20 cellular contexts compared by ENCODE assay signal in genomic region chr20:58543274-58543673, GRCh38. TPM values are rescaled to one million over a fixed set of nuclear protein-coding genes. Genes with fewer than 3 reads are reported as not detected.
DNase-seq lines count a peak whose midpoint lies in the region; ATAC-seq, FAIRE-seq and TF ChIP-seq lines count a peak whose summit lies in the region.
"Had no signal": no experiment of that assay in that cellular context is flagged by ENCODE, and none has a peak within 500 bp of the region (broad histone marks: within the 10 kb centered on the region; RNA-seq: fewer than 3 reads in every experiment).

No MANE protein-coding gene starts in this region.

- WGBS in GM23248 (ENCODE audit: low coverage in 1 of 2, low lambda C conversion rate in 2 of 2, missing lambda C conversion rate in 2 of 2), 2 experiments, result 29 to 32% methylated on average over 6 of the region's 6 CpGs
- WGBS in K562 (ENCODE audit: insufficient coverage, low coverage, missing lambda C conversion rate), result 34% methylated on average over 6 of the region's 6 CpGs
- 82% methylated on average over 6 of the region's 6 CpGs for WGBS in smooth muscle cell (ENCODE audit: low lambda C conversion rate)

- no peaks in the 10 kb centered on the region for H3K9me1 ChIP-seq in K562 (ENCODE audit: control insufficient read depth, insufficient read depth, low read length)

- TF ChIP-seq EP300 in K562 (IDR thresholded peaks at IDR 0.05; ENCODE audit: low read length), result no peak

- H3K9me3 ChIP-seq in GM23248 (ENCODE audit: low read depth) (no peaks in the 10 kb centered on the region), PC-3 (ENCODE audit: low read length) (no peaks in the 10 kb centered on the region), K562 (replicated peaks; ENCODE audit: control insufficient read depth, insufficient read depth, low read depth, low read length) (no peaks in the 10 kb centered on the region; the same call in 1 of the 2 replicates), smooth muscle cell (replicated peaks; ENCODE audit: low read depth) (no peaks in the 10 kb centered on the region)

- intact Hi-C loops in PC-3 (cut with micrococcal nuclease), result no loop called here
- intact Hi-C loops in K562 (cut with micrococcal nuclease), result no loop called here

- POLR2A ChIA-PET in PC-3 (lab: Charles Lee; ENCODE audit: unreplicated experiment), result no interaction called here
- POLR2A ChIA-PET in K562 (lab: Yijun Ruan, JAX), result no interaction called here

- H3K9me2 ChIP-seq in GM23248 (ENCODE audit: insufficient read depth), result no peaks in the 10 kb centered on the region
- no peaks in the 10 kb centered on the region for H3K9me2 ChIP-seq in PC-3 (replicated peaks; ENCODE audit: low read length)

- no peaks in the 10 kb centered on the region for H3K36me3 ChIP-seq in GM23248 (ENCODE audit: low read depth)
- H3K36me3 ChIP-seq in PC-3 (ENCODE audit: low read depth, low read length), result no peaks in the 10 kb centered on the region
- no peaks in the 10 kb centered on the region for H3K36me3 ChIP-seq in K562 (ENCODE audit: control insufficient read depth, insufficient read depth, low read length)
- no peaks in the 10 kb centered on the region for H3K36me3 ChIP-seq in smooth muscle cell (ENCODE audit: low read depth)

- H3F3A ChIP-seq in GM23248 (ENCODE audit: insufficient read depth) (peaks cover 39% of the 10 kb centered on the region), PC-3 (ENCODE audit: low read length, unreplicated experiment) (no peaks in the 10 kb centered on the region), smooth muscle cell (ENCODE audit: low read depth) (peaks cover 6% of the 10 kb centered on the region)

- H4K20me1 ChIP-seq in GM23248 (ENCODE audit: insufficient read depth) (no peaks in the 10 kb centered on the region), PC-3 (ENCODE audit: low read length) (no peaks in the 10 kb centered on the region), K562 (replicated peaks; ENCODE audit: control insufficient read depth, insufficient read depth, low read length) (no peaks in the 10 kb centered on the region), smooth muscle cell (ENCODE audit: low read depth) (no peaks in the 10 kb centered on the region)

- in situ Hi-C loops in GM23248 (cut with MboI), result no loop called here
- in situ Hi-C loops in K562 (cut with MboI), result no loop called here

- H3K4me3 ChIP-seq in GM23248, result no peak overlapping the region
- H3K4me3 ChIP-seq in PC-3 (ENCODE audit: low read length), result no peak overlapping the region
- H3K4me3 ChIP-seq in K562, result no peak overlapping the region
- H3K4me3 ChIP-seq in smooth muscle cell, result no peak overlapping the region
- H3K4me3 ChIP-seq: A549, GM23338 had no signal

- H3K27ac ChIP-seq in GM23248, result peak overlapping the region; percentile 25; the same call in 1 of the 2 replicates
- H3K27ac ChIP-seq in PC-3 (ENCODE audit: low read length), result peak overlapping the region; percentile 96
- peak overlapping the region; percentile 62; the same call in 1 of the 3 replicates for H3K27ac ChIP-seq in K562 (ENCODE audit: extremely low read depth, low read depth, low read length)
- peak overlapping the region; percentile 82 for H3K27ac ChIP-seq in smooth muscle cell (ENCODE audit: low read depth)
- H3K27ac ChIP-seq: 22Rv1, A549, C4-2B, KMS-11 had no signal

- TF ChIP-seq CTCF in PC-3 (conservative IDR thresholded peaks at IDR 0.05; ENCODE audit: low read depth, low read length) (no peak), K562 (IDR thresholded peaks at IDR 0.05 in 2 of 3, conservative IDR thresholded peaks at IDR 0.05 in 1 of 3; ENCODE audit: insufficient read depth in 2 of 3, low read depth in 1 of 3, low read length in 3 of 3) (no peak), smooth muscle cell (IDR thresholded peaks at IDR 0.05; ENCODE audit: borderline replicate concordance, insufficient read depth, poor library complexity, severe bottlenecking) (no peak)

- peak overlapping the region; percentile 72; the same call in 1 of the 2 replicates for H2AFZ ChIP-seq in GM23248
- H2AFZ ChIP-seq in PC-3 (ENCODE audit: low read length), result no peak overlapping the region
- H2AFZ ChIP-seq in K562 (ENCODE audit: low read depth, low read length), result no peak overlapping the region
- no peak overlapping the region for H2AFZ ChIP-seq in smooth muscle cell (ENCODE audit: low read depth)

- H3K4me1 ChIP-seq in GM23248 (ENCODE audit: insufficient read depth), result peaks cover 26% of the 10 kb centered on the region
- peaks cover 48% of the 10 kb centered on the region for H3K4me1 ChIP-seq in PC-3 (ENCODE audit: insufficient read depth, low read length)
- peaks cover 10 to 19% of the 10 kb centered on the region in 2 experiments for H3K4me1 ChIP-seq in K562 (replicated peaks in 1 of 2; ENCODE audit: control insufficient read depth in 2 of 2, insufficient read depth in 2 of 2, low read length in 2 of 2)
- peaks cover 18% of the 10 kb centered on the region for H3K4me1 ChIP-seq in smooth muscle cell (ENCODE audit: low read depth)
- H3K4me1 ChIP-seq: A549, Caco-2 had no signal

- no peak for FAIRE-seq in K562 (lab: Jason Lieb, UNC)
- FAIRE-seq: A549, D721Med, G401.6, H54, HepG2 had no signal

- H3K79me2 ChIP-seq in GM23248 (ENCODE audit: insufficient read depth), result no peaks in the 10 kb centered on the region
- H3K79me2 ChIP-seq in PC-3 (ENCODE audit: low read length), result no peaks in the 10 kb centered on the region
- H3K79me2 ChIP-seq in K562 (ENCODE audit: control insufficient read depth, insufficient read depth, low read length), result no peaks in the 10 kb centered on the region
- H3K79me2 ChIP-seq in smooth muscle cell (ENCODE audit: low read depth), result no peaks in the 10 kb centered on the region

- CTCF ChIA-PET in PC-3 (lab: Charles Lee) (no interaction called here), K562 (lab: Yijun Ruan, JAX; ENCODE audit: low intra/inter-chr PET ratio) (no interaction called here)

- H3K27me3 ChIP-seq in GM23248 (replicated peaks; ENCODE audit: insufficient read depth) (no peaks in the 10 kb centered on the region), PC-3 (ENCODE audit: low read length) (no peaks in the 10 kb centered on the region), K562 (ENCODE audit: control insufficient read depth in 2 of 2, insufficient read depth in 2 of 2, low read length in 2 of 2) (peaks cover 7 to 18% of the 10 kb centered on the region in 2 experiments; a peak in 3 of 5 replicates), smooth muscle cell (ENCODE audit: low read depth) (no peaks in the 10 kb centered on the region)

- H3K9ac ChIP-seq in GM23248 (no peak overlapping the region), PC-3 (ENCODE audit: low read length) (no peak overlapping the region), K562 (ENCODE audit: insufficient read depth in 1 of 2, low read depth in 2 of 2, low read length in 2 of 2) (no peak overlapping the region), smooth muscle cell (ENCODE audit: low read depth) (no peak overlapping the region)
- H3K9ac ChIP-seq: KMS-11 had no signal

- no peak for TF ChIP-seq POLR2A in K562 (conservative IDR thresholded peaks at IDR 0.05)

- no peak for TF ChIP-seq RAD21 in K562 (CRISPR knock-in tag; conservative IDR thresholded peaks at IDR 0.05 in 1 of 2, IDR thresholded peaks at IDR 0.05 in 1 of 2)

- BruUV-seq in PC-3 (replicated peaks; lab: Mats Ljungman, UMichigan), result no TSS peak
- no TSS peak for BruUV-seq in K562 (replicated peaks; lab: Mats Ljungman, UMichigan)

- DNase-seq in GM23248, result peak; percentile 39
- no peak for DNase-seq in PC-3
- DNase-seq in K562 (ENCODE audit: extremely low read depth in 1 of 4, low spot score in 3 of 4), result no peak
- DNase-seq in smooth muscle cell (lab: John Stamatoyannopoulos, UW; ENCODE audit: unreplicated experiment), result no peak
- no peak for DNase-seq in NAMALWA (ENCODE audit: low spot score)
- no peak for DNase-seq in T-helper 9 cell
- DNase-seq: AML-193; CD4-positive, alpha-beta T cell; HCEC 1CT had no signal

- peak overlapping the region; percentile 54 for H3K4me2 ChIP-seq in GM23248 (ENCODE audit: unreplicated experiment)
- H3K4me2 ChIP-seq in PC-3 (ENCODE audit: low read length), result no peak overlapping the region
- H3K4me2 ChIP-seq in K562 (ENCODE audit: insufficient read depth, low read length), result no peak overlapping the region
- H3K4me2 ChIP-seq in smooth muscle cell, result no peak overlapping the region
- H3K4me2 ChIP-seq: A549, GM23338, KMS-11 had no signal

- no peak for ATAC-seq in PC-3
- ATAC-seq in K562, result no peak
- no peak for ATAC-seq in HG02870 (IDR thresholded peaks at IDR 0.05; ENCODE audit: unreplicated experiment)
- ATAC-seq: A549 had no signal

TF ChIP-seq in K562, 482 proteins besides CTCF, POLR2A, EP300 and RAD21:
- TF ChIP-seq ZNF384 (IDR thresholded peaks at IDR 0.05; ENCODE audit: low read depth, low read length) (no peak), NFIC (IDR thresholded peaks at IDR 0.05) (no peak)

RNA-seq across cellular contexts. Expression of gene APCDD1L, which starts 28.1 kb away (rescaled TPM):
- total RNA-seq in GM23248 (2014; rRNA removed; shearing (Covaris generic)), result 19.5 and 25.6 TPM in 2 replicates
- polyA plus RNA-seq in GM23248 (2016; fragmentation: Nextera tagmentation; extraction: Ambion mirVana) (15.7 and 16.6 TPM in 2 replicates), K562 (2011; rRNA removed) (not detected in 2 replicates), K562 (2014; fragmentation: Illumina TruSeq; extraction: Trizol) (not detected in 2 replicates), K562 (2014; fragmentation: Nextera tagmentation; extraction: Ambion mirVana) (not detected), K562 (2014; rRNA removed) (not detected in 2 replicates), smooth muscle cell (18.3 and 20.6 TPM in 2 replicates)
- total RNA-seq in PC-3 (2014; rRNA removed) (2.0 and 4.9 TPM in 2 replicates), K562 (2014; rRNA removed) (not detected in 2 replicates), K562 (2014; rRNA removed; fragmentation: Illumina TruSeq; extraction: Trizol) (not detected in 2 replicates), K562 (2015; rRNA removed; fragmentation: Illumina TruSeq; extraction: Trizol) (not detected in 2 replicates), K562 (2021) (not detected in 2 replicates), smooth muscle cell (8.1 and 9.4 TPM in 2 replicates)
- not detected in 2 replicates for total RNA-seq in K562 (2011; cell fraction: chromatin; rRNA removed; ENCODE audit: low replicate concordance)
- total RNA-seq in K562 (2011; cell fraction: nucleolus; rRNA removed), result 0.33 TPM in 1 of 2 replicates, not detected in the other
- total RNA-seq in K562 (2011; cell fraction: nucleoplasm; rRNA removed), result not detected in 2 replicates
- not detected in 2 replicates for polyA plus RNA-seq in K562 (2011; cell fraction: cytosol; rRNA removed)
- polyA plus RNA-seq in K562 (2011; cell fraction: nucleus; rRNA removed), result not detected in 2 replicates
- polyA plus RNA-seq in K562 (2012), result 0.03 TPM in 1 of 2 replicates, not detected in the other
- polyA minus RNA-seq in K562 (2011; rRNA and poly(A)+ RNA removed), result not detected in 2 replicates
- not detected in 2 replicates for polyA minus RNA-seq in K562 (2011; cell fraction: cytosol; rRNA and poly(A)+ RNA removed)
- not detected in 2 replicates for polyA minus RNA-seq in K562 (2011; cell fraction: nucleus; rRNA and poly(A)+ RNA removed)
- total RNA-seq: Caco-2; CD4-positive, alpha-beta T cell; HepG2 had no signal
- polyA plus RNA-seq: A549, HepG2 had no signal

Comparison
In these comparisons a context has a peak if more than half of its experiments do, and no peak if none do; other contexts are left out.
1. H3K27ac ChIP-seq: peak in every context shown above with its lines; median percentile 96 in PC-3; 82 in smooth muscle cell; 62 in K562; 25 in GM23248.